In genomic region chr6:41547799-41548097, GRCh38 we compare ENCODE assay signal across 1 cellular context.
TF ChIP-seq lines count a peak whose summit lies in the region.

No MANE protein-coding gene starts in this region.

TF ChIP-seq in HepG2, 621 proteins besides CTCF, POLR2A, EP300 and RAD21 (continued from another document):
- TF ChIP-seq MNT (IDR thresholded peaks at IDR 0.05) (no peak), FOXJ3 (CRISPR knock-in tag; IDR thresholded peaks at IDR 0.05; ENCODE audit: borderline replicate concordance) (0 out of 2 replicates have a peak, but pooled peaks have one; percentile 3), NCOA1 (CRISPR knock-in tag; IDR thresholded peaks at IDR 0.05) (no peak), ZSCAN25 (CRISPR knock-in tag; IDR thresholded peaks at IDR 0.05) (0 out of 2 replicates have a peak, but pooled peaks have one; percentile 2), ATF7-NPFF (CRISPR knock-in tag; IDR thresholded peaks at IDR 0.05; ENCODE audit: low read depth) (no peak), ARID2 (CRISPR knock-in tag; IDR thresholded peaks at IDR 0.05; ENCODE audit: borderline replicate concordance) (peak; percentile 63; the same call in 1 of the 2 replicates), THAP8 (CRISPR knock-in tag; IDR thresholded peaks at IDR 0.05; ENCODE audit: borderline replicate concordance) (0 out of 2 replicates have a peak, but pooled peaks have one; percentile 21), PHF8 (CRISPR knock-in tag; IDR thresholded peaks at IDR 0.05) (peak; percentile 45), ZNF446 (CRISPR knock-in tag; IDR thresholded peaks at IDR 0.05) (no peak), ZHX1 (CRISPR knock-in tag; IDR thresholded peaks at IDR 0.05; ENCODE audit: low read depth) (no peak), CERS6 (CRISPR knock-in tag; IDR thresholded peaks at IDR 0.05) (no peak), ZSCAN30 (CRISPR knock-in tag; IDR thresholded peaks at IDR 0.05) (peak; percentile 34; the same call in 1 of the 2 replicates), GABPB1 (CRISPR knock-in tag; IDR thresholded peaks at IDR 0.05) (peak; percentile 4; the same call in 1 of the 2 replicates), HNRNPLL (IDR thresholded peaks at IDR 0.05; ENCODE audit: low read depth, low read length, poor library complexity, severe bottlenecking) (peak; percentile 46), GFI1 (CRISPR knock-in tag; IDR thresholded peaks at IDR 0.05; ENCODE audit: borderline replicate concordance) (0 out of 2 replicates have a peak, but pooled peaks have one; percentile 60), ZKSCAN1 (IDR thresholded peaks at IDR 0.05; ENCODE audit: low read length) (no peak), ZNF143 (CRISPR knock-in tag; IDR thresholded peaks at IDR 0.05) (0 out of 2 replicates have a peak, but pooled peaks have one; percentile 15), ZNF350 (CRISPR knock-in tag; IDR thresholded peaks at IDR 0.05; ENCODE audit: borderline replicate concordance, low read depth) (0 out of 2 replicates have a peak, but pooled peaks have one; percentile 12), PHF5A (CRISPR knock-in tag; IDR thresholded peaks at IDR 0.05; ENCODE audit: low read depth, unreplicated experiment) (no peak), SMARCE1 (IDR thresholded peaks at IDR 0.05; ENCODE audit: borderline replicate concordance) (no peak), ZNF275 (CRISPR knock-in tag; IDR thresholded peaks at IDR 0.05; ENCODE audit: borderline replicate concordance) (0 out of 2 replicates have a peak, but pooled peaks have one; percentile 42), SP4 (CRISPR knock-in tag; IDR thresholded peaks at IDR 0.05) (0 out of 2 replicates have a peak, but pooled peaks have one; percentile 3)
